32 cellular contexts compared by ENCODE assay signal in the genomic region with DNA sequence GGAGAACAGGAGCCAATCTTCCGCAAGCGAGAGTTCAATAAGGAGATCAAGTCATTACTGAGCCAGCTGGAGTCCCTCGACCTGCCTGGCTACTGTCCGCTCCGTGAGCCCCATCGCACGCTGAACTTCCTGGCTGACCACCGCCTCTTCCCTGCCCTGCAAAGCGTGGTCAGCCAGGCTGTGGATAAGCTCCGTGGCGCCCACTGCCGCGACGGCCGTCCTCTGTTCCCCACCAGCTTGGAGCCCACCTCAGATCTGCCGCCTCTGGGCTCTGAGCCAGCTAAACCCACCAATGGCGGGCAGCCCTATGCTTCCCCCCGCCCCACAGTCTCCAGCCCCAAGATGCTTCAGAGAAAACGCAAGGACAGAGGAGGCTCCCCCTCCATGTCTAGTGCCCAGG. TPM values are rescaled to one million over a fixed set of nuclear protein-coding genes. Genes with fewer than 3 reads are reported as not detected.
"Had no signal": no experiment of that assay in that cellular context is flagged by ENCODE, and none has a peak within 500 bp of the region (broad histone marks: within the 10 kb centered on the region; RNA-seq: fewer than 3 reads in every experiment).

No MANE protein-coding gene starts in this region.

- H3K27me3 Mint-ChIP-seq: naive B cell; progenitor cell of endocrine pancreas; stimulated activated memory B cell treated with anti-CD40 and anti-IgM and Interleukin-4, amounts not matched to agents 10 μg/mL and 1 μg/mL and 100 μg/mL, for 72 hours; stimulated activated naive CD8-positive, alpha-beta T cell treated with anti-CD3 and anti-CD28 coated beads, Interleukin-15, amount 100 ng/mL, for 72 hours; type B pancreatic cell had no signal

- H3K27me3 ChIP-seq: neural progenitor cell, ovary, right atrium auricular region, right lobe of liver, tibial nerve, vagina had no signal

- H3K36me3 Mint-ChIP-seq: immature natural killer cell; mesothelial cell of epicardium; naive B cell; neural progenitor cell; stimulated activated memory B cell treated with anti-CD40 and anti-IgM and Interleukin-4, amounts not matched to agents 10 μg/mL and 1 μg/mL and 100 μg/mL, for 72 hours; type B pancreatic cell had no signal

- DNase-seq: head of caudate nucleus; hippocampal formation; immature natural killer cell; left cardiac atrium; left ventricle myocardium superior; mesendoderm; naive B cell; ovary; right lobe of liver; stimulated activated CD4-positive, alpha-beta T cell treated with anti-CD3 and anti-CD28 coated beads, Interleukin-1b, Interleukin-23, amount 100 ng/mL, for 48 hours; stimulated activated CD4-positive, alpha-beta T cell treated with anti-CD3 and anti-CD28 coated beads, Interleukin-2, amount 100 ng/mL, for 48 hours; stimulated activated CD4-positive, alpha-beta T cell treated with anti-CD3 and anti-CD28 coated beads, Interleukin-4, amount 100 ng/mL, for 4 hours; stimulated activated CD8-positive, alpha-beta memory T cell treated with anti-CD3 and anti-CD28 coated beads, Interleukin-4, amount 100 ng/mL, for 48 hours; stimulated activated naive CD4-positive, alpha-beta T cell treated with Interleukin-2 at 50 U/mL for 16 hours; stimulated activated naive CD8-positive, alpha-beta T cell treated with anti-CD3 and anti-CD28 coated beads, Interleukin-15, amount 100 ng/mL, for 72 hours; substantia nigra had no signal

- H3K4me3 ChIP-seq: lung, neural progenitor cell, ovary, right atrium auricular region, right lobe of liver, smooth muscle cell, tibial nerve, vagina had no signal

- H3K4me2 ChIP-seq: neural progenitor cell, smooth muscle cell had no signal

- H3K27ac Mint-ChIP-seq: immature natural killer cell; mesothelial cell of epicardium; naive B cell; nephron; progenitor cell of endocrine pancreas; stimulated activated memory B cell treated with anti-CD40 and anti-IgM and Interleukin-4, amounts not matched to agents 10 μg/mL and 1 μg/mL and 100 μg/mL, for 72 hours; type B pancreatic cell had no signal

- H3K9ac ChIP-seq: neural progenitor cell had no signal

- H3K9me3 Mint-ChIP-seq: mesothelial cell of epicardium; naive B cell; nephron; neural progenitor cell; stimulated activated memory B cell treated with anti-CD40 and anti-IgM and Interleukin-4, amounts not matched to agents 10 μg/mL and 1 μg/mL and 100 μg/mL, for 72 hours; stimulated activated naive CD8-positive, alpha-beta T cell treated with anti-CD3 and anti-CD28 coated beads, Interleukin-15, amount 100 ng/mL, for 72 hours; type B pancreatic cell had no signal

- H3K4me1 ChIP-seq: neural progenitor cell, right atrium auricular region, right lobe of liver, vagina had no signal

- H3K36me3 ChIP-seq: neural progenitor cell, ovary, right atrium auricular region, right lobe of liver, vagina had no signal

- H2AFZ ChIP-seq: neural progenitor cell had no signal

- H3K4me1 Mint-ChIP-seq: mesothelial cell of epicardium, nephron had no signal

- H3K27ac ChIP-seq: neural progenitor cell, ovary, right atrium auricular region, right lobe of liver, tibial nerve, vagina had no signal

- FAIRE-seq: islet of Langerhans had no signal

- H3K9me3 ChIP-seq: ovary, right atrium auricular region, right lobe of liver, tibial nerve, vagina had no signal

- H3K4me3 Mint-ChIP-seq: immature natural killer cell; mesothelial cell of epicardium; nephron; neural progenitor cell; stimulated activated memory B cell treated with anti-CD40 and anti-IgM and Interleukin-4, amounts not matched to agents 10 μg/mL and 1 μg/mL and 100 μg/mL, for 72 hours; stimulated activated naive CD8-positive, alpha-beta T cell treated with anti-CD3 and anti-CD28 coated beads, Interleukin-15, amount 100 ng/mL, for 72 hours; type B pancreatic cell had no signal

RNA-seq across cellular contexts. Expression of gene CCDC116, which starts 2.3 kb away (rescaled TPM):
- total RNA-seq: left ventricle myocardium superior, mononuclear cell, renal cortical epithelial cell, right atrium auricular region, right lobe of liver, skeletal muscle tissue, temporal lobe, vagina had no signal
